In genomic region chr9:109311731-109312130, GRCh38 we compare ENCODE assay signal across 9 cellular contexts. TPM values are rescaled to one million over a fixed set of nuclear protein-coding genes. Genes with fewer than 3 reads are reported as not detected.
A peak's percentile ranks its signal among the peaks of the same experiment; 100 is the strongest.
DNase-seq lines count a peak whose midpoint lies in the region; ATAC-seq and TF ChIP-seq lines count a peak whose summit lies in the region.
"Had no signal": no experiment of that assay in that cellular context is flagged by ENCODE, and none has a peak within 500 bp of the region (broad histone marks: within the 10 kb centered on the region; RNA-seq: fewer than 3 reads in every experiment).

No MANE protein-coding gene starts in this region.

- H3K4me3 ChIP-seq in psoas muscle (no peak overlapping the region), A673 (ENCODE audit: low read depth, low read length, poor library complexity, severe bottlenecking) (no peak overlapping the region)

- peak; percentile 32 for DNase-seq in NCI-H1694 treated with DMSO at 0.1 percent for 48 hours (lab: John Stamatoyannopoulos, UW)
- DNase-seq in memory B cell (ENCODE audit: low spot score in 2 of 2) = no peak
- DNase-seq in psoas muscle = no peak
- no peak for DNase-seq in A673 (ENCODE audit: low spot score)
- DNase-seq: naive thymus-derived CD4-positive, alpha-beta T cell; NCI-H1930 had no signal

- H3K36me3 ChIP-seq in psoas muscle (ENCODE audit: insufficient read depth in 1 of 2, low read depth in 1 of 2) (no peaks in the 10 kb centered on the region), A673 (ENCODE audit: insufficient read depth, low read length, poor library complexity, severe bottlenecking) (no peaks in the 10 kb centered on the region)

- H3K27me3 Mint-ChIP-seq in memory B cell = peaks cover 29% of the 10 kb centered on the region

- CTCF ChIA-PET in A673 (lab: Charles Lee) = no interaction called here

- H3K4me1 Mint-ChIP-seq in memory B cell = peaks cover 8% of the 10 kb centered on the region

- H3K36me3 Mint-ChIP-seq in memory B cell = no peaks in the 10 kb centered on the region
- H3K36me3 Mint-ChIP-seq: naive thymus-derived CD4-positive, alpha-beta T cell had no signal

- H3K4me1 ChIP-seq in psoas muscle (no peaks in the 10 kb centered on the region), A673 (ENCODE audit: insufficient read depth, low read length, poor library complexity, severe bottlenecking) (no peaks in the 10 kb centered on the region)

- H3K4me3 Mint-ChIP-seq in memory B cell = no peak overlapping the region
- H3K4me3 Mint-ChIP-seq: naive thymus-derived CD4-positive, alpha-beta T cell had no signal

- H3K27me3 ChIP-seq in psoas muscle (ENCODE audit: insufficient read depth in 3 of 3, low read length in 2 of 3) (peaks cover 0 to 5% (median 4%) of the 10 kb centered on the region in 3 donors), A673 (replicated peaks; ENCODE audit: insufficient read depth, low read depth, low read length, poor library complexity) (peaks cover 60% of the 10 kb centered on the region)

- peak overlapping the region; percentile 16 for H3K27ac Mint-ChIP-seq in memory B cell
- H3K27ac Mint-ChIP-seq: naive thymus-derived CD4-positive, alpha-beta T cell had no signal

- H3K9me3 ChIP-seq in psoas muscle = no peaks in the 10 kb centered on the region
- no peaks in the 10 kb centered on the region for H3K9me3 ChIP-seq in A673 (ENCODE audit: low read depth, low read length, poor library complexity, severe bottlenecking)

- POLR2A ChIA-PET in A673 (lab: Charles Lee; ENCODE audit: low non-redundant PET) = no interaction called here

- ATAC-seq in GM18502 (IDR thresholded peaks at IDR 0.05; ENCODE audit: poor library complexity, unreplicated experiment) (peak; percentile 80), GM21576 (IDR thresholded peaks at IDR 0.05; ENCODE audit: unreplicated experiment) (peak; percentile 76), memory B cell (ENCODE audit: low read depth) (peak; percentile 91), psoas muscle (no peak), HG03045 (IDR thresholded peaks at IDR 0.05; ENCODE audit: unreplicated experiment) (no peak)
- ATAC-seq: naive thymus-derived CD4-positive, alpha-beta T cell had no signal

- no peak for TF ChIP-seq CTCF in psoas muscle (IDR thresholded peaks at IDR 0.05)
- TF ChIP-seq CTCF in A673 (conservative IDR thresholded peaks at IDR 0.05; ENCODE audit: low read depth, low read length) = no peak

- WGBS in psoas muscle, 3 donors = 49 to 60% (median 53%) methylated on average over 7 of the region's 7 CpGs

- no peaks in the 10 kb centered on the region for H3K9me3 Mint-ChIP-seq in memory B cell
- H3K9me3 Mint-ChIP-seq: naive thymus-derived CD4-positive, alpha-beta T cell had no signal

- H3K27ac ChIP-seq in psoas muscle (no peak overlapping the region), A673 (ENCODE audit: low read depth, low read length, poor library complexity, severe bottlenecking) (no peak overlapping the region)

- intact Hi-C loops in psoas muscle (cut with DNase I) = no loop called here
- intact Hi-C loops in A673 (cut with micrococcal nuclease; ENCODE audit: unreplicated experiment) = no loop called here

- no TSS peak for BruUV-seq in A673 (replicated peaks; lab: Mats Ljungman, UMichigan)

RNA-seq across cellular contexts. Expression of gene EPB41L4B, which starts 9.1 kb away (rescaled TPM):
- total RNA-seq in psoas muscle (1 to 10 TPM in 3 of 4 donors, under 1 TPM in 1; 0.54 to 4.6 (median 1.7) TPM), A673 (2021) (0.07 TPM in 1 of 2 replicates, not detected in the other)
- 1 to 10 TPM in 2 of 3 donors, under 1 TPM in 1; 0.33 to 2.6 (median 1.8) TPM for polyA plus RNA-seq in psoas muscle
- polyA plus RNA-seq: naive thymus-derived CD4-positive, alpha-beta T cell had no signal

Comparison
In these comparisons a context has a peak if more than half of its experiments do, and no peak if none do; other contexts are left out.
1. ATAC-seq: peak in GM18502 (single experiment), GM21576 (single experiment) and memory B cell (single experiment); none in psoas muscle (0 of 4) and HG03045 (single experiment).